8 cellular contexts compared by ENCODE assay signal in the genomic region with DNA sequence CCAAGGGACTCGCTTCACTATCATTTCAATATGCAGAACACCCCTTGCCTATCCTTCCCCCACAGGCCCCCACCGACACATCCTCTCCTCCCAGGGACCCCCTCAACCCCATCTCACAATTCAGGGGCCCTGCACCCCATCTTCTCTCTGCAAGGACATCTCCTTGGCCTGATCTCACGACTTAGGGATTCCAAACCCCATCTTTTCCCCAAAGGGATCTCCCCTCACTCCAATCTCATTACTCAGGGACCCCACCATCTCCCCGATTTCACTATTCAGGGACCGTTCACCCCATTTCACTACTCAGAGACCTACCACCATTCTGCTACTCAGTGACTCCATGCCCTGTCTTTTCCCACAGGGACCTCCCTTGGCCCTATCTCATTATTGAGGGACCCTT. TPM values are rescaled to one million over a fixed set of nuclear protein-coding genes. Genes with fewer than 3 reads are reported as not detected.
DNase-seq lines count a peak whose midpoint lies in the region; ATAC-seq and TF ChIP-seq lines count a peak whose summit lies in the region.

No MANE protein-coding gene starts in this region.

- peak overlapping the region; percentile 72 to 93 (median 84) for H3K27ac Mint-ChIP-seq in nephron

- H3K4me2 ChIP-seq in BLaER1 treated with 17β-estradiol and CSF1 and Interleukin-3, amounts not matched to agents 10 nM and 100 nM, result peak overlapping the region; percentile 93 to 100 (median 98)

- H3K4me1 ChIP-seq in BLaER1 treated with 17β-estradiol and CSF1 and Interleukin-3, amounts not matched to agents 10 nM and 100 nM, result peaks cover 14 to 32% (median 24%) of the 10 kb centered on the region in 10 experiments

- intact Hi-C loops in dorsolateral prefrontal cortex (cut with DNase I), result loop anchor here (2.0 to 5.0 kb wide), 5 partner anchors 55 to 135 kb away; a partner anchor contains a TSS

- no peak for DNase-seq in MG63
- no peak for DNase-seq in dorsolateral prefrontal cortex
- no peak for DNase-seq in DMS114 treated with DMSO at 0.1 percent for 48 hours (lab: John Stamatoyannopoulos, UW; ENCODE audit: unreplicated experiment)
- DNase-seq in stimulated activated CD4-positive, alpha-beta T cell treated with anti-CD3 and anti-CD28 coated beads, Interleukin-2, amount 100 ng/mL, for 24 hours, result no peak
- no peak for DNase-seq in SW480 (ENCODE audit: low spot score)

- H3K27ac ChIP-seq in BLaER1 treated with 17β-estradiol and CSF1 and Interleukin-3, amounts not matched to agents 10 nM and 100 nM, result peak overlapping the region; percentile 63 to 99 (median 98)
- peak overlapping the region in 48 of 59 donors; percentile 19 to 93 (median 62) for H3K27ac ChIP-seq in dorsolateral prefrontal cortex

- H3K9ac ChIP-seq in BLaER1 treated with 17β-estradiol and CSF1 and Interleukin-3, amounts not matched to agents 10 nM and 100 nM, result peak overlapping the region; percentile 96 to 100 (median 99)

- H3K27me3 Mint-ChIP-seq in nephron (ENCODE audit: low read depth), result no peaks in the 10 kb centered on the region

- no peak for TF ChIP-seq CTCF in dorsolateral prefrontal cortex (IDR thresholded peaks at IDR 0.05 in 54 of 56, conservative IDR thresholded peaks at IDR 0.05 in 2 of 56; ENCODE audit: low read depth in 1 of 56, partially characterized antibody in 56 of 56)
- no peak for TF ChIP-seq CTCF in nephron (IDR thresholded peaks at IDR 0.05; ENCODE audit: unreplicated experiment in 3 of 3)

- H4K20me1 ChIP-seq in BLaER1 treated with 17β-estradiol and CSF1 and Interleukin-3, amounts not matched to agents 10 nM and 100 nM, result peaks cover 37 to 53% (median 46%) of the 10 kb centered on the region in 11 experiments

- H3K27me3 ChIP-seq in BLaER1 treated with 17β-estradiol and CSF1 and Interleukin-3, amounts not matched to agents 10 nM and 100 nM, result no peaks in the 10 kb centered on the region
- H3K27me3 ChIP-seq in MG63 (no peaks in the 10 kb centered on the region), dorsolateral prefrontal cortex (no peaks in the 10 kb centered on the region)

- H3K4me3 Mint-ChIP-seq in nephron, result peak overlapping the region; percentile 94 to 97 (median 96)

- H3K36me3 Mint-ChIP-seq in nephron (ENCODE audit: low read depth), result peaks cover 11% of the 10 kb centered on the region

- no peaks in the 10 kb centered on the region for H3K9me3 Mint-ChIP-seq in nephron

- peaks cover 15 to 38% (median 34%) of the 10 kb centered on the region in 11 experiments for H3K36me3 ChIP-seq in BLaER1 treated with 17β-estradiol and CSF1 and Interleukin-3, amounts not matched to agents 10 nM and 100 nM
- H3K36me3 ChIP-seq in MG63, result peaks cover 6% of the 10 kb centered on the region

- ATAC-seq in HG02610 (IDR thresholded peaks at IDR 0.05; ENCODE audit: unreplicated experiment), result no peak

- no peaks in the 10 kb centered on the region for H3K9me3 ChIP-seq in BLaER1 treated with 17β-estradiol and CSF1 and Interleukin-3, amounts not matched to agents 10 nM and 100 nM (replicated peaks in 1 of 11)
- no peaks in the 10 kb centered on the region for H3K9me3 ChIP-seq in MG63

- peak overlapping the region; percentile 84 to 96 (median 91) for H3K4me3 ChIP-seq in BLaER1 treated with 17β-estradiol and CSF1 and Interleukin-3, amounts not matched to agents 10 nM and 100 nM
- H3K4me3 ChIP-seq in MG63, result peak overlapping the region; percentile 58
- peak overlapping the region; percentile 2 to 87 (median 72) for H3K4me3 ChIP-seq in dorsolateral prefrontal cortex

- H3K4me1 Mint-ChIP-seq in nephron, result peaks cover 9% of the 10 kb centered on the region

RNA-seq across cellular contexts. Expression of a gene that starts 1.4 kb away (rescaled TPM):
- 115 and 216 TPM in 2 replicates for total RNA-seq in MG63 (2014; rRNA removed; shearing (Covaris generic); ENCODE audit: low replicate concordance)
- 100 to 1,000 TPM; 118 to 197 (median 143) TPM for total RNA-seq in dorsolateral prefrontal cortex

RNA-seq across cellular contexts. Expression of a gene that starts 31.0 kb away (rescaled TPM):
- total RNA-seq in MG63 (2014; rRNA removed; shearing (Covaris generic); ENCODE audit: low replicate concordance), result not detected in 2 replicates
- total RNA-seq in dorsolateral prefrontal cortex, result 1 to 10 TPM in 53 of 120 experiments, under 1 TPM in 63, not detected in 4; 0.21 to 3.2 (median 0.93) TPM

RNA-seq across cellular contexts. Expression of a gene that starts 55.8 kb away (rescaled TPM):
- 7.8 and 8.7 TPM in 2 replicates for total RNA-seq in MG63 (2014; rRNA removed; shearing (Covaris generic); ENCODE audit: low replicate concordance)
- total RNA-seq in dorsolateral prefrontal cortex, result 100 to 1,000 TPM in 60 of 120 experiments, 10 to 100 TPM in 60; 61.2 to 152 (median 99.8) TPM

RNA-seq across cellular contexts. Expression of a gene that starts 59.9 kb away (rescaled TPM):
- total RNA-seq in MG63 (2014; rRNA removed; shearing (Covaris generic); ENCODE audit: low replicate concordance), result 2.3 and 7.7 TPM in 2 replicates
- total RNA-seq in dorsolateral prefrontal cortex, result 10 to 100 TPM; 13.5 to 37.9 (median 21.8) TPM
